In the genomic region with DNA sequence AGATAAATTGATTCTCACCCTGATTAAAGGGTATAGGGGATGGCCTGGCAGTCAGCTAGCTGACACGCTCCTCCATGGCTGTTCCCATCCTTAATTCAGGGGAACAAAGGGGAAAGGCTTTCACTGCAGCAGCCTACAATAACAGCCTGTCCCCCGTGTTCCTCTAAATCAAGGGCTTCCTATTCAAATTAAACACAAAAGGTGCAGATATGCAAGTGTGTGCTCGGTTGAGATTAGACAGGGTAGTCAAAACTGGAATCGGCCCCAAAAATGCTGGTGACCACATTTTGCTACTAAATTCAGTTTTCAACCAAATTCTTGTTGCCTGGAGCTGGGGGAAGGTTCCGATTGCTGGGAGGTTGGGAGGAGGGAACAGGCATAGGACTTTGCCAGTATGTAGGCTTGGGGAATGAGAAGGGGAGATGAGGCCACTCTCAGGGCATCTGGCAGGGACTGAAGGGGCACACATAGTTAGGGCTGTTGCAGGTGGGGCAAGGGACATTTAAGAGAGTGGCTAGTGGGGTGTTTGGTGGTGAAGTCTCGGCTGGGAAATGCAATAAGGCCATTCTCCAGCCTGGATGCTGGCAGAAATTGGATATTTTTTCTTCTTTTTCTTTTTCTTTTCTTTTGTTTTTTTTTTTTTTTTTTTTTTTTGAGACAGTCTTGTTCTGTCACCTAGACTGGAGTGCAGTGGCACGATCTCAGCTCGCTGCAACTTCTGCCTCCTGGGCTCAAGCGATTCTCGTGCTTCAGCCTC, we compare ENCODE assay signal across 1 cellular context.
TF ChIP-seq lines count a peak whose summit lies in the region.

No MANE protein-coding gene starts in this region.

TF ChIP-seq in H1, 55 proteins besides CTCF, POLR2A, EP300 and RAD21 (continued from another document):
- no peak for TF ChIP-seq SAP30 (IDR thresholded peaks at IDR 0.05; ENCODE audit: insufficient read depth, insufficient replicate concordance, low read length)
